ENCODE assay signal across 9 cellular contexts in the genomic region with DNA sequence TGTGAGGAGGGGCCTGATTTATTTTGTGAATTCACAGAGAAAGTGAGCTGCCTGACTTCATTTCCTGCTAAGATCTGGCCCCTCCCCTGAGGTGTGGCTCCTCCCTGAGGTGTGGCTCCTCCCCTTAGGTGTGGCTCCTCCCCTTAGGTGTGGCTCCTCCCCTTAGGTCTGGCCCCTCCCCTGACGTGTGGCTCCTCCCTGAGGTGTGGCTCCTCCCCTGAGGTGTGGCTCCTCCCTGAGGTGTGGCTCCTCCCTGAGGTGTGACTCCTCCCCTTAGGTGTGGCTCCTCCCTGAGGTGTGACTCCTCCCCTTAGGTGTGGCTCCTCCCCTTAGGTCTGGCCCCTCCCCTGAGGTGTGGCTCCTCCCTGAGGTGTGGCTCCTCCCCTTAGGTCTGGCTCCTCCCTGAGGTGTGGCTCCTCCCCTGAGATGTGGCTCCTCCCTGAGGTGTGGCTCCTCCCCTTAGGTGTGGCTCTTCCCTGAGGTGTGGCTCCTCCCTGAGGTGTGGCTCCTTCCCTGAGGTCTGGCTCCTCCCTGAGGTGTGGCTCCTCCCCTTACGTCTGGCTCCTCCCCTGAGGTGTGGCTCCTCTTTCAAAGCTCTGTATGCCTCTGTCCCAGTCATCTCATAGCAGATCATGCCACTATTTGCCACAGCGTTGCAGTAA.
DNase-seq lines count a peak whose midpoint lies in the region; ATAC-seq and TF ChIP-seq lines count a peak whose summit lies in the region.
"Had no signal": no experiment of that assay in that cellular context is flagged by ENCODE, and none has a peak within 500 bp of the region (broad histone marks: within the 10 kb centered on the region; RNA-seq: fewer than 3 reads in every experiment).

No MANE protein-coding gene starts in this region.

- H3K4me3 ChIP-seq in epithelial cell of esophagus (ENCODE audit: low read length), result no peak overlapping the region
- H3K4me3 ChIP-seq: psoas muscle had no signal

- DNase-seq in DMS53 (lab: John Stamatoyannopoulos, UW) (peak; percentile 84), NCI-H2029 treated with DMSO at 0.1 percent for 48 hours (lab: John Stamatoyannopoulos, UW) (peak; percentile 95), epithelial cell of esophagus (ENCODE audit: low read depth) (peak; percentile 3)
- DNase-seq in activated CD4-positive, alpha-beta T cell treated with anti-CD3 and anti-CD28 coated beads, Interleukin-2, amount 50 U/mL, for 48 hours, result peak; percentile 31
- peak; percentile 24 for DNase-seq in stimulated activated naive CD4-positive, alpha-beta T cell treated with Interleukin-2 at 50 U/mL for 16 hours (lab: John Stamatoyannopoulos, UW)

- no peak for TF ChIP-seq CTCF in epithelial cell of esophagus (IDR thresholded peaks at IDR 0.05; ENCODE audit: insufficient read depth, low read depth, low read length, missing control alignments)

- ATAC-seq in GM21786 (IDR thresholded peaks at IDR 0.05; ENCODE audit: unreplicated experiment), result no peak
- ATAC-seq in GM18861 (IDR thresholded peaks at IDR 0.05; ENCODE audit: unreplicated experiment), result no peak
- no peak for ATAC-seq in GM21367 (IDR thresholded peaks at IDR 0.05; ENCODE audit: unreplicated experiment)
- ATAC-seq: psoas muscle had no signal

Comparison
In these comparisons a context has a peak if more than half of its experiments do, and no peak if none do; other contexts are left out.
1. DNase-seq: peak in every context shown above with its lines; median percentile 95 in NCI-H2029 treated with DMSO at 0.1 percent for 48 hours; 84 in DMS53; 31 in activated CD4-positive, alpha-beta T cell treated with anti-CD3 and anti-CD28 coated beads, Interleukin-2, amount 50 U/mL, for 48 hours; 24 in stimulated activated naive CD4-positive, alpha-beta T cell treated with Interleukin-2 at 50 U/mL for 16 hours; 3 in epithelial cell of esophagus.